Comparison of ENCODE assay signal across 1 cellular context in the genomic region with DNA sequence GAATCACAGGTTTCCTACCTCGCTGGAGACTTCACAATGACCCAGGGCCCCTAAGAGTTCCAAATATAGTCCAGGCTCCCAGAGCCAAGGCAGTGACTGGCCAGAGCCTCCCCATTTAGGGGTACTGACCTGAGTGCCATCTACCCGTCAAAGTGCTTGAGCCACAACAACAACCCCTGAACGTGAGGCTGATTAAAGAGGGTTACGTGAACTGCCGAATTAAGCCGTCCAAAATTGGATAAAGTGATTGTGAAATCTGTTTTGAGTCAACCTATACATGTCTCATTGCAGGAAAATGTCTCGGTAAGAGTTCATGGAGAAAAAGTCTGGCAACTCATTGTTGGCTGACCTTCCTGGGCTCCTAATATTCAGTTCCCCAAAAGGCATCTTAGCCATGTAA.
TF ChIP-seq lines count a peak whose summit lies in the region.

No MANE protein-coding gene starts in this region.

TF ChIP-seq in IMR-90, 13 proteins besides CTCF, POLR2A, EP300 and RAD21:
- TF ChIP-seq CEBPB (IDR thresholded peaks at IDR 0.05; ENCODE audit: low read depth, low read length) = peak; percentile 94
- TF ChIP-seq SMC3 (IDR thresholded peaks at IDR 0.05; ENCODE audit: low read depth, low read length) = no peak
- no peak for TF ChIP-seq ELK1 (IDR thresholded peaks at IDR 0.05; ENCODE audit: borderline replicate concordance, low read depth, low read length)
- TF ChIP-seq FOS (IDR thresholded peaks at IDR 0.05; ENCODE audit: low read depth, low read length) = peak; percentile 55
